ENCODE assay signal across 1 cellular context in the genomic region with DNA sequence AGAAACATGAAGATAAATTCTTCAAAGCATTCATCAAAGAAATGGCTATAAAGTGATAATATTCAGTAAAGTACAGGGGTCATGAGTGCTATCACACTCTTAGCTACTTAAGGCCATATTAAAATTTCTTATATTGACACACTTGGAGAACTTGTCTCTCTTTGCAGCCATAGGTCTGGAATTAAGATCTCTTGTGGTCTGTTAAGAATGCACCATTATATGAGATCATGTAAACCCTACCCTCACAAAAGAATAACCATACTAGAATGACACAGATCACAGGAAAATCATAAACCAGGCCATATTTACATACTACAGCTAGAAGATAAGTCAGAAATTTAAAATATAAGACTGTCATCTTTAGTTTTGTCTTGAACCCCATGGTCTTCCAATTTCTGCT.
TF ChIP-seq lines count a peak whose summit lies in the region.

No MANE protein-coding gene starts in this region.

TF ChIP-seq in SK-N-SH, 30 proteins besides CTCF, POLR2A, EP300 and RAD21 (continued from another document):
- TF ChIP-seq, protein P1, sequence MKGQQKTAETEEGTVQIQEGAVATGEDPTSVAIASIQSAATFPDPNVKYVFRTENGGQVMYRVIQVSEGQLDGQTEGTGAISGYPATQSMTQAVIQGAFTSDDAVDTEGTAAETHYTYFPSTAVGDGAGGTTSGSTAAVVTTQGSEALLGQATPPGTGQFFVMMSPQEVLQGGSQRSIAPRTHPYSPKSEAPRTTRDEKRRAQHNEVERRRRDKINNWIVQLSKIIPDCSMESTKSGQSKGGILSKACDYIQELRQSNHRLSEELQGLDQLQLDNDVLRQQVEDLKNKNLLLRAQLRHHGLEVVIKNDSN (IDR thresholded peaks at IDR 0.05; ENCODE audit: borderline replicate concordance, low read depth): no peak
- no peak for TF ChIP-seq MEF2A (IDR thresholded peaks at IDR 0.05; ENCODE audit: borderline replicate concordance, low read depth)
- TF ChIP-seq CHD2 (IDR thresholded peaks at IDR 0.05; ENCODE audit: low read length, partially characterized antibody): no peak
- TF ChIP-seq MAX (IDR thresholded peaks at IDR 0.05; ENCODE audit: low read depth): no peak
- TF ChIP-seq GABPA (IDR thresholded peaks at IDR 0.05; ENCODE audit: low read depth): no peak
- no peak for TF ChIP-seq USF2 (IDR thresholded peaks at IDR 0.05; ENCODE audit: borderline replicate concordance, low read depth, low read length)
- TF ChIP-seq TCF12 (IDR thresholded peaks at IDR 0.05): no peak
- TF ChIP-seq IRF3 (IDR thresholded peaks at IDR 0.05; ENCODE audit: low read depth, low read length): no peak
TF ChIP-seq in SK-N-SH: peak in this region for 0.
